In the genomic region with DNA sequence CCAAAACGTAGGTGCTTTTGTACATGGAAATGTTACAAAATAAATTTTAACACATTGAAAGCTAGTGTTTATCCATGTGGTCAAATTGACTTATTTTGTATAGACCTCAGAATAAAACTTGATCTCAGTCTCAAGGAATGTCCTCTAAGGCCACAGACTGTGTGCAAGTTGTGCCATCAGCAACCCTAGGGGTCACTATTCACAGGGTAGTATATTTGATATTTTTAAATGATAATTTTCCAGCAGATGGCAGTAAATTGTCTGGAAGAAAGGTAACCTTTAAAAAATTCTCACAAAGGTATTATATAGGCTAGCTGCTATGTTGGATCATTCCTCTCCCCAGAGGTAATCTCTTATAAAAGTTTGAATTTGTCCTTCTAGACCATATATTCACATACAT, we compare ENCODE assay signal across 7 cellular contexts. TPM values are rescaled to one million over a fixed set of nuclear protein-coding genes. Genes with fewer than 3 reads are reported as not detected.
DNase-seq lines count a peak whose midpoint lies in the region; ATAC-seq and TF ChIP-seq lines count a peak whose summit lies in the region.

No MANE protein-coding gene starts in this region.

- H3K27ac ChIP-seq in naive thymus-derived CD4-positive, alpha-beta T cell (ENCODE audit: low read depth, low read length), result no peak overlapping the region
- no peak overlapping the region for H3K27ac ChIP-seq in esophagus muscularis mucosa (replicated peaks in 1 of 4)

- H3K4me3 Mint-ChIP-seq in activated CD8-positive, alpha-beta T cell treated with anti-CD3 and anti-CD28 coated beads for 36 hours, result no peak overlapping the region
- peak overlapping the region in 1 of 10 donors; percentile 50 for H3K4me3 Mint-ChIP-seq in naive thymus-derived CD4-positive, alpha-beta T cell

- no peaks in the 10 kb centered on the region for H3K4me1 ChIP-seq in naive thymus-derived CD4-positive, alpha-beta T cell (ENCODE audit: control insufficient read depth in 2 of 2, insufficient read depth in 2 of 2, low read length in 2 of 2)
- H3K4me1 ChIP-seq in esophagus muscularis mucosa, result no peaks in the 10 kb centered on the region

- no peaks in the 10 kb centered on the region for H3K27me3 Mint-ChIP-seq in activated CD8-positive, alpha-beta T cell treated with anti-CD3 and anti-CD28 coated beads for 36 hours
- peaks cover 0 to 2% (median 0%) of the 10 kb centered on the region in 5 donors for H3K27me3 Mint-ChIP-seq in naive thymus-derived CD4-positive, alpha-beta T cell

- no peaks in the 10 kb centered on the region for H3K36me3 ChIP-seq in naive thymus-derived CD4-positive, alpha-beta T cell (ENCODE audit: control insufficient read depth in 2 of 3, insufficient read depth in 3 of 3, low read length in 3 of 3)
- H3K36me3 ChIP-seq in esophagus muscularis mucosa, result no peaks in the 10 kb centered on the region

- H3K4me3 ChIP-seq in naive thymus-derived CD4-positive, alpha-beta T cell (ENCODE audit: low read length), result no peak overlapping the region
- H3K4me3 ChIP-seq in esophagus muscularis mucosa, result no peak overlapping the region

- DNase-seq in GM10248 (ENCODE audit: extremely low spot score) (no peak), M059J (ENCODE audit: low read depth) (peak; percentile 63), esophagus muscularis mucosa (ENCODE audit: extremely low spot score) (no peak)
- peak; percentile 10 for DNase-seq in activated CD8-positive, alpha-beta T cell treated with anti-CD3 and anti-CD28 coated beads for 36 hours
- DNase-seq in naive thymus-derived CD4-positive, alpha-beta T cell, result no peak

- TF ChIP-seq POLR2A in esophagus muscularis mucosa (IDR thresholded peaks at IDR 0.05; ENCODE audit: low read depth), result no peak

- CTCF ChIA-PET in GM10248 (lab: Yijun Ruan, JAX), result interaction anchor here (0.8 kb wide), 1 partner anchor 87 kb away, joined by 4 read pairs; no protein-coding TSS in a partner anchor
- CTCF ChIA-PET in activated CD8-positive, alpha-beta T cell treated with anti-CD3 and anti-CD28 coated beads for 36 hours (lab: Charles Lee), result interaction anchor here (1.2 to 3.4 kb wide), 4 partner anchors 17 to 188 kb away, joined by 3 to 12 read pairs (median 6); no protein-coding TSS in a partner anchor
- CTCF ChIA-PET in naive thymus-derived CD4-positive, alpha-beta T cell (lab: Charles Lee), result interaction anchor here (1.0 to 1.2 kb wide), 2 partner anchors 82 to 391 kb away, joined by 3 read pairs; no protein-coding TSS in a partner anchor

- no peaks in the 10 kb centered on the region for H3K27me3 ChIP-seq in naive thymus-derived CD4-positive, alpha-beta T cell (ENCODE audit: control insufficient read depth in 2 of 2, insufficient read depth in 2 of 2, low read length in 2 of 2)
- H3K27me3 ChIP-seq in esophagus muscularis mucosa, result peaks cover 0 to 3% (median 0%) of the 10 kb centered on the region in 4 donors

- TF ChIP-seq CTCF in GM10248 (IDR thresholded peaks at IDR 0.05; ENCODE audit: control extremely low read depth, extremely low read depth, low read depth, missing control alignments) (peak; percentile 28), esophagus muscularis mucosa (IDR thresholded peaks at IDR 0.05) (peak in 1 of 3 experiments; percentile 7)
- TF ChIP-seq CTCF in activated CD8-positive, alpha-beta T cell treated with anti-CD3 and anti-CD28 coated beads for 36 hours (IDR thresholded peaks at IDR 0.05), result peak; percentile 44

- no peaks in the 10 kb centered on the region for H3K36me3 Mint-ChIP-seq in activated CD8-positive, alpha-beta T cell treated with anti-CD3 and anti-CD28 coated beads for 36 hours (ENCODE audit: low read depth)
- no peaks in the 10 kb centered on the region for H3K36me3 Mint-ChIP-seq in naive thymus-derived CD4-positive, alpha-beta T cell

- POLR2A ChIA-PET in GM10248 (lab: Yijun Ruan, JAX), result no interaction called here
- POLR2A ChIA-PET in activated CD8-positive, alpha-beta T cell treated with anti-CD3 and anti-CD28 coated beads for 36 hours (lab: Charles Lee), result interaction anchor here (1.0 to 1.1 kb wide), 2 partner anchors 15 to 86 kb away, joined by 3 read pairs; no protein-coding TSS in a partner anchor
- POLR2A ChIA-PET in naive thymus-derived CD4-positive, alpha-beta T cell (lab: Charles Lee), result no interaction called here

- no peaks in the 10 kb centered on the region for H3K9me3 ChIP-seq in naive thymus-derived CD4-positive, alpha-beta T cell (ENCODE audit: control insufficient read depth in 2 of 3, low read length in 3 of 3)
- no peaks in the 10 kb centered on the region for H3K9me3 ChIP-seq in esophagus muscularis mucosa

- 9% methylated on average over 1 of the region's 1 CpG for WGBS in esophagus muscularis mucosa

- intact Hi-C loops in activated CD8-positive, alpha-beta T cell treated with anti-CD3 and anti-CD28 coated beads for 36 hours (cut with micrococcal nuclease), result loop anchor here (2.0 to 10.0 kb wide), 3 partner anchors 16 to 384 kb away; partner anchors contain the start of genes CBX3 and HNRNPA2B1
- intact Hi-C loops in naive thymus-derived CD4-positive, alpha-beta T cell (cut with micrococcal nuclease), result loop anchor here (1.0 to 5.0 kb wide), 3 partner anchors 16 to 87 kb away; no protein-coding TSS in a partner anchor
- intact Hi-C loops in esophagus muscularis mucosa (cut with DNase I), result no loop called here

- no peak overlapping the region for H3K27ac Mint-ChIP-seq in activated CD8-positive, alpha-beta T cell treated with anti-CD3 and anti-CD28 coated beads for 36 hours
- H3K27ac Mint-ChIP-seq in naive thymus-derived CD4-positive, alpha-beta T cell, result no peak overlapping the region

- ATAC-seq in activated CD8-positive, alpha-beta T cell treated with anti-CD3 and anti-CD28 coated beads for 36 hours, result peak; percentile 37
- ATAC-seq in naive thymus-derived CD4-positive, alpha-beta T cell, result peak; percentile 69
- ATAC-seq in HG02642 (IDR thresholded peaks at IDR 0.05; ENCODE audit: poor library complexity, unreplicated experiment), result no peak
- no peak for ATAC-seq in GM21390 (IDR thresholded peaks at IDR 0.05; ENCODE audit: unreplicated experiment)

- H3K4me1 Mint-ChIP-seq in activated CD8-positive, alpha-beta T cell treated with anti-CD3 and anti-CD28 coated beads for 36 hours (ENCODE audit: low read depth), result peaks cover 24% of the 10 kb centered on the region
- H3K4me1 Mint-ChIP-seq in naive thymus-derived CD4-positive, alpha-beta T cell, result peaks cover 0 to 18% (median 12%) of the 10 kb centered on the region in 7 donors

- TF ChIP-seq EP300 in esophagus muscularis mucosa (IDR thresholded peaks at IDR 0.05), result no peak

- H3K9me3 Mint-ChIP-seq in activated CD8-positive, alpha-beta T cell treated with anti-CD3 and anti-CD28 coated beads for 36 hours, result no peaks in the 10 kb centered on the region
- no peaks in the 10 kb centered on the region for H3K9me3 Mint-ChIP-seq in naive thymus-derived CD4-positive, alpha-beta T cell

RNA-seq across cellular contexts. Expression of gene SNX10, which starts 12.9 kb away (rescaled TPM):
- total RNA-seq in M059J (2014; rRNA removed; shearing (Covaris generic)), result 8.6 and 10.2 TPM in 2 replicates
- total RNA-seq in activated CD8-positive, alpha-beta T cell treated with anti-CD3 and anti-CD28 coated beads for 36 hours, result 10 to 100 TPM; 47.8 to 51.1 TPM
- total RNA-seq in naive thymus-derived CD4-positive, alpha-beta T cell, result 10 to 100 TPM in 2 of 5 experiments, 1 to 10 TPM in 3; 5.0 to 37.0 (median 6.3) TPM
- 10 to 100 TPM in 1 of 2 donors, 1 to 10 TPM in 1; 7.2 to 11.3 TPM for polyA plus RNA-seq in naive thymus-derived CD4-positive, alpha-beta T cell
- 1 to 10 TPM; 1.9 to 5.0 (median 4.1) TPM for total RNA-seq in esophagus muscularis mucosa

Comparison
In these comparisons a context has a peak if more than half of its experiments do, and no peak if none do; other contexts are left out.
1. DNase-seq: peak in M059J (single experiment) and activated CD8-positive, alpha-beta T cell treated with anti-CD3 and anti-CD28 coated beads for 36 hours (single experiment); none in GM10248 (single experiment), naive thymus-derived CD4-positive, alpha-beta T cell (0 of 9) and esophagus muscularis mucosa (single experiment).
2. ATAC-seq: peak in activated CD8-positive, alpha-beta T cell treated with anti-CD3 and anti-CD28 coated beads for 36 hours (single experiment) and naive thymus-derived CD4-positive, alpha-beta T cell (single experiment); none in HG02642 (single experiment) and GM21390 (single experiment).